Comparison of ENCODE assay signal across 10 cellular contexts in genomic region chr20:57747889-57748456, GRCh38. TPM values are rescaled to one million over a fixed set of nuclear protein-coding genes. Genes with fewer than 3 reads are reported as not detected.
DNase-seq lines count a peak whose midpoint lies in the region; ATAC-seq and FAIRE-seq lines count a peak whose summit lies in the region.
"Had no signal": no experiment of that assay in that cellular context is flagged by ENCODE, and none has a peak within 500 bp of the region (broad histone marks: within the 10 kb centered on the region; RNA-seq: fewer than 3 reads in every experiment).

No MANE protein-coding gene starts in this region.

- no peak overlapping the region for H3K27ac Mint-ChIP-seq in activated T-helper 17 cell treated with anti-CD3 and anti-CD28 coated beads, Interleukin-2, amount 50 U/mL, for 72 hours

- no peak for ATAC-seq in activated T-helper 17 cell treated with anti-CD3 and anti-CD28 coated beads, Interleukin-2, amount 50 U/mL, for 72 hours (replicated peaks)
- peak; percentile 52 to 53 for ATAC-seq in right cardiac atrium

- H3K27me3 Mint-ChIP-seq in activated T-helper 17 cell treated with anti-CD3 and anti-CD28 coated beads, Interleukin-2, amount 50 U/mL, for 72 hours: peaks cover 25% of the 10 kb centered on the region

- no peaks in the 10 kb centered on the region for H3K9me3 Mint-ChIP-seq in activated T-helper 17 cell treated with anti-CD3 and anti-CD28 coated beads, Interleukin-2, amount 50 U/mL, for 72 hours
- H3K9me3 Mint-ChIP-seq: activated naive CD8-positive, alpha-beta T cell treated with anti-CD3 and anti-CD28 coated beads, Interleukin-2, amount 50 U/mL, for 24 hours; CD4-positive, alpha-beta T cell had no signal

- H3K36me3 ChIP-seq in skeletal muscle tissue (ENCODE audit: control insufficient read depth in 3 of 3, insufficient read depth in 3 of 3, low read length in 3 of 3): no peaks in the 10 kb centered on the region
- no peaks in the 10 kb centered on the region for H3K36me3 ChIP-seq in small intestine (ENCODE audit: control insufficient read depth in 2 of 2, insufficient read depth in 2 of 2, low read length in 2 of 2)

- 37% methylated on average over 18 of the region's 18 CpGs for WGBS in right cardiac atrium
- 31 to 62% (median 45%) methylated on average over 18 of the region's 18 CpGs for WGBS in small intestine, 3 donors

- peaks cover 8% of the 10 kb centered on the region for H3K4me1 ChIP-seq in right cardiac atrium (ENCODE audit: control insufficient read depth, insufficient read depth, low read length)
- H3K4me1 ChIP-seq in skeletal muscle tissue (ENCODE audit: control insufficient read depth in 3 of 3, insufficient read depth in 3 of 3, low read length in 3 of 3): peaks cover 17 to 24% (median 21%) of the 10 kb centered on the region in 3 donors
- H3K4me1 ChIP-seq in small intestine (ENCODE audit: control insufficient read depth in 2 of 2, insufficient read depth in 1 of 2, low read depth in 1 of 2, low read length in 1 of 2): peaks cover 2 to 6% of the 10 kb centered on the region in 2 donors

- intact Hi-C loops in right cardiac atrium (cut with DNase I): loop anchor here in 1 of 4 donors (10.0 kb wide), 1 partner anchor 53 kb away; no protein-coding TSS in a partner anchor

- no peaks in the 10 kb centered on the region for H3K27me3 ChIP-seq in right cardiac atrium (ENCODE audit: control insufficient read depth, insufficient read depth)
- no peaks in the 10 kb centered on the region for H3K27me3 ChIP-seq in skeletal muscle tissue (ENCODE audit: control insufficient read depth in 3 of 3, insufficient read depth in 3 of 3, low read length in 3 of 3)
- H3K27me3 ChIP-seq in small intestine (ENCODE audit: control insufficient read depth in 2 of 2, insufficient read depth in 2 of 2, low read length in 2 of 2): peaks cover 0 to 3% of the 10 kb centered on the region in 2 donors

- DNase-seq in Caki2 (ENCODE audit: low read depth): peak; percentile 33
- peak in 1 of 3 donors; percentile 61 for DNase-seq in right cardiac atrium
- no peak for DNase-seq in small intestine
- DNase-seq in NK-92 (lab: John Stamatoyannopoulos, UW; ENCODE audit: unreplicated experiment): no peak
- no peak for DNase-seq in OCI-M1 (lab: John Stamatoyannopoulos, UW)
- DNase-seq in foreskin melanocyte: no peak

- peak overlapping the region; percentile 4 to 73 (median 53) for H3K9ac ChIP-seq in skeletal muscle tissue (ENCODE audit: low read depth in 1 of 3, low read length in 3 of 3)

- peak overlapping the region; percentile 64 for H3K4me3 Mint-ChIP-seq in activated T-helper 17 cell treated with anti-CD3 and anti-CD28 coated beads, Interleukin-2, amount 50 U/mL, for 72 hours

- H3K9me3 ChIP-seq in right cardiac atrium (ENCODE audit: control insufficient read depth, low read length): no peaks in the 10 kb centered on the region
- H3K9me3 ChIP-seq in skeletal muscle tissue (ENCODE audit: control insufficient read depth in 3 of 3, low read length in 3 of 3): no peaks in the 10 kb centered on the region
- H3K9me3 ChIP-seq in small intestine (ENCODE audit: control insufficient read depth, low read depth): no peaks in the 10 kb centered on the region

- peaks cover 12% of the 10 kb centered on the region for H3K4me1 Mint-ChIP-seq in activated T-helper 17 cell treated with anti-CD3 and anti-CD28 coated beads, Interleukin-2, amount 50 U/mL, for 72 hours

- no peak overlapping the region for H3K4me3 ChIP-seq in right cardiac atrium (ENCODE audit: low read length)
- peak overlapping the region; percentile 48 to 77 (median 64) for H3K4me3 ChIP-seq in skeletal muscle tissue (ENCODE audit: low read length in 3 of 3)
- H3K4me3 ChIP-seq in small intestine (ENCODE audit: low read depth in 1 of 2, low read length in 2 of 2): no peak overlapping the region

- in situ Hi-C loops in Caki2 (cut with HindIII; ENCODE audit: low pct_unique_long_range_greater_than_20kb, low sequenced_read_pairs): no loop called here

- no peak for FAIRE-seq in small intestine (lab: Jason Lieb, UNC)

- H3K36me3 Mint-ChIP-seq in activated T-helper 17 cell treated with anti-CD3 and anti-CD28 coated beads, Interleukin-2, amount 50 U/mL, for 72 hours (ENCODE audit: low read depth): no peaks in the 10 kb centered on the region

- H3K27ac ChIP-seq in right cardiac atrium (ENCODE audit: low read length) (peak overlapping the region; percentile 75), skeletal muscle tissue (ENCODE audit: low read depth, low read length) (peak overlapping the region; percentile 2), small intestine (ENCODE audit: low read depth in 1 of 2, low read length in 1 of 2) (peak overlapping the region in 1 of 2 donors; percentile 12)

RNA-seq across cellular contexts. Expression of gene PMEPA1, which starts 38.2 kb away (rescaled TPM):
- total RNA-seq in Caki2 (2014; rRNA removed; shearing (Covaris generic); ENCODE audit: low replicate concordance): 68.1 and 97.6 TPM in 2 replicates
- 1 to 10 TPM; 1.6 to 2.3 TPM for total RNA-seq in activated T-helper 17 cell treated with anti-CD3 and anti-CD28 coated beads, Interleukin-2, amount 50 U/mL, for 72 hours
- total RNA-seq in right cardiac atrium (10 to 100 TPM; 31.7 to 82.0 (median 44.3) TPM), skeletal muscle tissue (5.2 TPM)
- polyA plus RNA-seq in right cardiac atrium (17.3 TPM), small intestine (10 to 100 TPM in 1 of 3 donors, 1 to 10 TPM in 2; 4.0 to 12.0 (median 7.3) TPM)

Comparison
In these comparisons a context has a peak if more than half of its experiments do, and no peak if none do; other contexts are left out.
1. H3K4me3 ChIP-seq: peak in skeletal muscle tissue (3 of 3); none in right cardiac atrium (single experiment) and small intestine (0 of 2).